In genomic region chr22:23532756-23533155, GRCh38 we compare ENCODE assay signal across 1 cellular context.
TF ChIP-seq lines count a peak whose summit lies in the region.

No MANE protein-coding gene starts in this region.

TF ChIP-seq in GM23338, 12 proteins besides CTCF, POLR2A, EP300 and RAD21 (continued from another document):
- TF ChIP-seq, protein P1, sequence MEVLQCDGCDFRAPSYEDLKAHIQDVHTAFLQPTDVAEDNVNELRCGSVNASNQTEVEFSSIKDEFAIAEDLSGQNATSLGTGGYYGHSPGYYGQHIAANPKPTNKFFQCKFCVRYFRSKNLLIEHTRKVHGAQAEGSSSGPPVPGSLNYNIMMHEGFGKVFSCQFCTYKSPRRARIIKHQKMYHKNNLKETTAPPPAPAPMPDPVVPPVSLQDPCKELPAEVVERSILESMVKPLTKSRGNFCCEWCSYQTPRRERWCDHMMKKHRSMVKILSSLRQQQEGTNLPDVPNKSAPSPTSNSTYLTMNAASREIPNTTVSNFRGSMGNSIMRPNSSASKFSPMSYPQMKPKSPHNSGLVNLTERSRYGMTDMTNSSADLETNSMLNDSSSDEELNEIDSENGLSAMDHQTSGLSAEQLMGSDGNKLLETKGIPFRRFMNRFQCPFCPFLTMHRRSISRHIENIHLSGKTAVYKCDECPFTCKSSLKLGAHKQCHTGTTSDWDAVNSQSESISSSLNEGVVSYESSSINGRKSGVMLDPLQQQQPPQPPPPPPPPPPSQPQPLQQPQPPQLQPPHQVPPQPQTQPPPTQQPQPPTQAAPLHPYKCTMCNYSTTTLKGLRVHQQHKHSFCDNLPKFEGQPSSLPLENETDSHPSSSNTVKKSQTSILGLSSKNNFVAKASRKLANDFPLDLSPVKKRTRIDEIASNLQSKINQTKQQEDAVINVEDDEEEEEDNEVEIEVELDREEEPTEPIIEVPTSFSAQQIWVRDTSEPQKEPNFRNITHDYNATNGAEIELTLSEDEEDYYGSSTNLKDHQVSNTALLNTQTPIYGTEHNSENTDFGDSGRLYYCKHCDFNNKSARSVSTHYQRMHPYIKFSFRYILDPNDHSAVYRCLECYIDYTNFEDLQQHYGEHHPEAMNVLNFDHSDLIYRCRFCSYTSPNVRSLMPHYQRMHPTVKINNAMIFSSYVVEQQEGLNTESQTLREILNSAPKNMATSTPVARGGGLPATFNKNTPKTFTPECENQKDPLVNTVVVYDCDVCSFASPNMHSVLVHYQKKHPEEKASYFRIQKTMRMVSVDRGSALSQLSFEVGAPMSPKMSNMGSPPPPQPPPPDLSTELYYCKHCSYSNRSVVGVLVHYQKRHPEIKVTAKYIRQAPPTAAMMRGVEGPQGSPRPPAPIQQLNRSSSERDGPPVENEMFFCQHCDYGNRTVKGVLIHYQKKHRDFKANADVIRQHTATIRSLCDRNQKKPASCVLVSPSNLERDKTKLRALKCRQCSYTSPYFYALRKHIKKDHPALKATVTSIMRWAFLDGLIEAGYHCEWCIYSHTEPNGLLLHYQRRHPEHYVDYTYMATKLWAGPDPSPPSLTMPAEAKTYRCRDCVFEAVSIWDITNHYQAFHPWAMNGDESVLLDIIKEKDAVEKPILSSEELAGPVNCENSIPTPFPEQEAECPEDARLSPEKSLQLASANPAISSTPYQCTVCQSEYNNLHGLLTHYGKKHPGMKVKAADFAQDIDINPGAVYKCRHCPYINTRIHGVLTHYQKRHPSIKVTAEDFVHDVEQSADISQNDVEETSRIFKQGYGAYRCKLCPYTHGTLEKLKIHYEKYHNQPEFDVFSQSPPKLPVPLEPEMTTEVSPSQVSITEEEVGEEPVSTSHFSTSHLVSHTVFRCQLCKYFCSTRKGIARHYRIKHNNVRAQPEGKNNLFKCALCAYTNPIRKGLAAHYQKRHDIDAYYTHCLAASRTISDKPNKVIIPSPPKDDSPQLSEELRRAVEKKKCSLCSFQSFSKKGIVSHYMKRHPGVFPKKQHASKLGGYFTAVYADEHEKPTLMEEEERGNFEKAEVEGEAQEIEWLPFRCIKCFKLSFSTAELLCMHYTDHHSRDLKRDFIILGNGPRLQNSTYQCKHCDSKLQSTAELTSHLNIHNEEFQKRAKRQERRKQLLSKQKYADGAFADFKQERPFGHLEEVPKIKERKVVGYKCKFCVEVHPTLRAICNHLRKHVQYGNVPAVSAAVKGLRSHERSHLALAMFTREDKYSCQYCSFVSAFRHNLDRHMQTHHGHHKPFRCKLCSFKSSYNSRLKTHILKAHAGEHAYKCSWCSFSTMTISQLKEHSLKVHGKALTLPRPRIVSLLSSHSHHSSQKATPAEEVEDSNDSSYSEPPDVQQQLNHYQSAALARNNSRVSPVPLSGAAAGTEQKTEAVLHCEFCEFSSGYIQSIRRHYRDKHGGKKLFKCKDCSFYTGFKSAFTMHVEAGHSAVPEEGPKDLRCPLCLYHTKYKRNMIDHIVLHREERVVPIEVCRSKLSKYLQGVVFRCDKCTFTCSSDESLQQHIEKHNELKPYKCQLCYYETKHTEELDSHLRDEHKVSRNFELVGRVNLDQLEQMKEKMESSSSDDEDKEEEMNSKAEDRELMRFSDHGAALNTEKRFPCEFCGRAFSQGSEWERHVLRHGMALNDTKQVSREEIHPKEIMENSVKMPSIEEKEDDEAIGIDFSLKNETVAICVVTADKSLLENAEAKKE (CRISPR knock-in tag; IDR thresholded peaks at IDR 0.05), result no peak
